ENCODE assay signal across 15 cellular contexts in the genomic region with DNA sequence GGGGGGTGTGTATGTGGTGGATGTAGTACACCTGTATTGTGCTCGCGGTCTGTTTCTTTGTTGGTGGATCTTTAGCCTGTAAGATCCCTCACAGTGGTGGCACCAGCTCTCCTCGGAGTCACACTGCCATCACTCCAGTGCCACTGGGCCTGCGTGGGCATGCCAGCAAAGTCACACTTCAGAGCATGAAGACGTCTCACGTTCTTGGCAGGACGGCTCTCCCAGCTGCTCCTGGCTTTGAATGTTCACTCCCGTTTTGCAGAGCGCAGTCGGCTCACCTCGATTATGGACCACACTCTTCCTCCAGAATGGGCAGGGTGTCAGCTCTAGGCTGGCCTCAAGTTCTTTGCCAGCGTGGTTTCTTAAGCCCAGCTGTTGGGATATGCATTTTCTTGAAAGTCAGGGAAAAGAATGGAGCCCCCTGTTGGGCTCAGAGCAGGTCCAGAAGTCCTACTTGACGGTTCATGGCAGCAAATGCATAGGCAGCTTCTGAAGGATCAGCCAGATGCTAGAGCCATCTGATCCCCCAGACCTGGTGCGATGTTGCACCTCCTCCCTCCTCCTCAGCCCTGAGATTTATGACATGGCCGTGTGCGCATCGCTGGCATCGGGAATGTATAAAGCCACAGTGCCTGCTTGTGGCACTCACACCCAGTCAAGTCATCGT. TPM values are rescaled to one million over a fixed set of nuclear protein-coding genes. Genes with fewer than 3 reads are reported as not detected.
DNase-seq lines count a peak whose midpoint lies in the region; ATAC-seq and TF ChIP-seq lines count a peak whose summit lies in the region.
"Had no signal": no experiment of that assay in that cellular context is flagged by ENCODE, and none has a peak within 500 bp of the region (broad histone marks: within the 10 kb centered on the region; RNA-seq: fewer than 3 reads in every experiment).

No MANE protein-coding gene starts in this region.

- H3K14ac ChIP-seq in H9 (ENCODE audit: insufficient read depth, low read length): no peak overlapping the region

- H3K36me3 ChIP-seq in SJCRH30: no peaks in the 10 kb centered on the region
- H3K36me3 ChIP-seq: upper lobe of right lung had no signal

- H3T11ph ChIP-seq in H9 (ENCODE audit: low read length): no peak overlapping the region

- no peaks in the 10 kb centered on the region for H3K79me2 ChIP-seq in H9 (ENCODE audit: insufficient read depth, low read length)

- H4K5ac ChIP-seq in H9 (ENCODE audit: insufficient read length, low read depth, low read length): no peak overlapping the region

- H2BK12ac ChIP-seq in H9 (ENCODE audit: insufficient read length, low read depth, low read length): no peak overlapping the region

- H2BK15ac ChIP-seq in H9 (ENCODE audit: low read depth, low read length): no peak overlapping the region

- peaks cover 42 to 43% of the 10 kb centered on the region in 2 experiments for H3K4me1 Mint-ChIP-seq in H9

- H3K9ac ChIP-seq in H9 (ENCODE audit: extremely low read depth, insufficient read length, low read length): no peak overlapping the region

- H3K9me3 ChIP-seq in H9 (ENCODE audit: control insufficient read depth, low read depth, low read length) (no peaks in the 10 kb centered on the region), SJCRH30 (replicated peaks) (no peaks in the 10 kb centered on the region)
- H3K9me3 ChIP-seq: upper lobe of right lung had no signal

- no peaks in the 10 kb centered on the region for H3K9me3 Mint-ChIP-seq in H9
- H3K9me3 Mint-ChIP-seq: T-helper 2 cell treated with Interferon-gamma antibody and Interleukin-4, amounts not matched to agents 5 μg/mL and 100 μg/mL, for 36 hours had no signal

- no peak overlapping the region for H2BK20ac ChIP-seq in H9 (ENCODE audit: low read depth, low read length, poor library complexity, severe bottlenecking)

- H3K79me1 ChIP-seq in H9 (ENCODE audit: insufficient read depth, low read depth, low read length, poor library complexity, severe bottlenecking): no peaks in the 10 kb centered on the region

- no CpG with 5 or more reads among the region's 19 CpGs for WGBS in H9 (ENCODE audit: extremely low coverage, insufficient read length, low lambda C conversion rate)

- H3K27me3 Mint-ChIP-seq in H9 (ENCODE audit: low read depth): no peaks in the 10 kb centered on the region; the same call in 1 of the 2 replicates

- H3K27ac Mint-ChIP-seq in H9: peak overlapping the region; percentile 42 to 78 (median 63); a peak in 6 of 7 replicates
- H3K27ac Mint-ChIP-seq: T-helper 2 cell treated with Interferon-gamma antibody and Interleukin-4, amounts not matched to agents 5 μg/mL and 100 μg/mL, for 36 hours had no signal

- H3K36me3 Mint-ChIP-seq in H9 (ENCODE audit: insufficient read depth in 1 of 3, low read depth in 3 of 3): peaks cover 0 to 3% (median 2%) of the 10 kb centered on the region in 3 experiments; a peak in 4 of 7 replicates

- H3K18ac ChIP-seq in H9 (ENCODE audit: insufficient read length, low read depth, low read length): no peak overlapping the region

- H2BK5ac ChIP-seq in H9 (ENCODE audit: insufficient read length, low read length): no peak overlapping the region

- H4K91ac ChIP-seq in H9 (ENCODE audit: insufficient read length, low read depth, low read length): no peak overlapping the region

- no peak for TF ChIP-seq CTCF in H9 (conservative IDR thresholded peaks at IDR 0.05)

- H3K4me2 ChIP-seq in H9 (ENCODE audit: insufficient read depth, insufficient read length, low read length): no peak overlapping the region

- H4K8ac ChIP-seq in H9 (replicated peaks; ENCODE audit: insufficient read length, low read depth, low read length): no peak overlapping the region

- DNase-seq in H9: no peak
- DNase-seq in NCI-H82 (lab: John Stamatoyannopoulos, UW): peak; percentile 94
- peak; percentile 28 for DNase-seq in retina
- DNase-seq in T-helper 2 cell: no peak
- no peak for DNase-seq in stimulated activated CD4-positive, alpha-beta T cell treated with anti-CD3 and anti-CD28 coated beads, Interleukin-1b, Interleukin-23, amount 100 ng/mL, for 48 hours
- no peak for DNase-seq in SJCRH30
- DNase-seq in cerebellar cortex (ENCODE audit: low spot score): no peak
- DNase-seq: activated CD8-positive, alpha-beta memory T cell treated with anti-CD3 and anti-CD28 coated beads for 24 hours; activated naive CD4-positive, alpha-beta T cell treated with anti-CD3 and anti-CD28 coated beads, Interleukin-2, amount 50 U/mL, for 16 hours; Calu3; small intestine; upper lobe of right lung had no signal

- H3K4me1 ChIP-seq in H9 (ENCODE audit: insufficient read depth, low read length) (peaks cover 10% of the 10 kb centered on the region; the same call in 1 of the 2 replicates), SJCRH30 (peaks cover 3% of the 10 kb centered on the region; the same call in 1 of the 2 replicates)

- H3K27ac ChIP-seq in H9 (ENCODE audit: insufficient read length, low read depth, low read length) (no peak overlapping the region), SJCRH30 (no peak overlapping the region)
- H3K27ac ChIP-seq: upper lobe of right lung had no signal

- H3K4ac ChIP-seq in H9 (ENCODE audit: low read depth, low read length): no peak overlapping the region

- H3K27me3 ChIP-seq in H9 (ENCODE audit: insufficient read depth, low read length) (no peaks in the 10 kb centered on the region), SJCRH30 (no peaks in the 10 kb centered on the region)
- H3K27me3 ChIP-seq: upper lobe of right lung had no signal

- no peak overlapping the region for H2BK120ac ChIP-seq in H9 (ENCODE audit: low read depth, low read length, poor library complexity, severe bottlenecking)

- H2AK5ac ChIP-seq in H9 (ENCODE audit: insufficient read length, low read length): no peak overlapping the region

- H3K4me3 Mint-ChIP-seq in H9: peak overlapping the region in 1 of 2 experiments; percentile 22; a peak in 2 of 5 replicates
- H3K4me3 Mint-ChIP-seq: T-helper 2 cell treated with Interferon-gamma antibody and Interleukin-4, amounts not matched to agents 5 μg/mL and 100 μg/mL, for 36 hours had no signal

- ATAC-seq in esophagus mucosa: peak; percentile 4
- ATAC-seq: Panc1, upper lobe of right lung had no signal

- no peaks in the 10 kb centered on the region for H3K23me2 ChIP-seq in H9 (ENCODE audit: insufficient read length, low read depth, low read length, poor library complexity, severe bottlenecking)

- H3K23ac ChIP-seq in H9 (ENCODE audit: insufficient read length, low read depth, low read length): no peak overlapping the region

- H4K20me1 ChIP-seq in H9 (ENCODE audit: control insufficient read depth, insufficient read depth, insufficient read length): peaks cover 2% of the 10 kb centered on the region

- H3K4me3 ChIP-seq in SJCRH30: no peak overlapping the region
- H3K4me3 ChIP-seq: upper lobe of right lung had no signal

- no peak overlapping the region for H3K56ac ChIP-seq in H9 (ENCODE audit: insufficient read length, low read depth, low read length)

- no peak overlapping the region for H2AFZ ChIP-seq in H9 (ENCODE audit: low read length)

RNA-seq across cellular contexts. Expression of a gene that starts 40.4 kb away (rescaled TPM):
- total RNA-seq in H9 (2021) (17.8 and 20.0 TPM in 2 replicates), esophagus mucosa (0.52 TPM)
- total RNA-seq in SJCRH30 (2014; rRNA removed; shearing (Covaris generic)): not detected in 2 replicates

Comparison
In these comparisons a context has a peak if more than half of its experiments do, and no peak if none do; other contexts are left out.
1. DNase-seq: peak in NCI-H82 (single experiment) and retina (single experiment); none in H9 (single experiment), T-helper 2 cell (0 of 5), stimulated activated CD4-positive, alpha-beta T cell treated with anti-CD3 and anti-CD28 coated beads, Interleukin-1b, Interleukin-23, amount 100 ng/mL, for 48 hours (single experiment), SJCRH30 (0 of 2) and cerebellar cortex (single experiment).
2. RNA of a gene that starts 40.4 kb away (total RNA-seq): 17.8 to 20.0 TPM in H9; 0.52 TPM in esophagus mucosa (single experiment) and not detected in SJCRH30; every median in the first group is over 10 times any median in the second.